1 cellular context compared by ENCODE assay signal in genomic region chr1:17438176-17438976, GRCh38.
TF ChIP-seq lines count a peak whose summit lies in the region.

No MANE protein-coding gene starts in this region.

TF ChIP-seq in HEK293, 187 proteins besides CTCF, POLR2A, EP300 and RAD21 (continued from another document and continues in another):
- peak; percentile 31; the same call in 1 of the 2 replicates for TF ChIP-seq ZBTB11 (tag by site-specific recombination; conservative IDR thresholded peaks at IDR 0.05; ENCODE audit: low read depth)
- peak; percentile 90 for TF ChIP-seq KLF8 (tag by site-specific recombination; IDR thresholded peaks at IDR 0.05)
- no peak for TF ChIP-seq ZNF529 (tag by site-specific recombination; IDR thresholded peaks at IDR 0.05; ENCODE audit: insufficient replicate concordance)
- TF ChIP-seq BCL11A (tag by site-specific recombination; IDR thresholded peaks at IDR 0.05; ENCODE audit: low read depth): no peak
- peak; percentile 32; the same call in 1 of the 2 replicates for TF ChIP-seq KLF10 (tag by site-specific recombination; IDR thresholded peaks at IDR 0.05)
- peak; percentile 55 for TF ChIP-seq ZXDB (tag by site-specific recombination; IDR thresholded peaks at IDR 0.05)
- TF ChIP-seq ZNF19 (tag by site-specific recombination; IDR thresholded peaks at IDR 0.05; ENCODE audit: low read depth): no peak
- no peak for TF ChIP-seq ZBTB21 (tag by site-specific recombination; IDR thresholded peaks at IDR 0.05)
- TF ChIP-seq ZBTB8A (tag by site-specific recombination; IDR thresholded peaks at IDR 0.05): peak; percentile 76
- no peak for TF ChIP-seq ZNF449 (tag by site-specific recombination; IDR thresholded peaks at IDR 0.05)
- TF ChIP-seq ZNF76 (tag by site-specific recombination; IDR thresholded peaks at IDR 0.05; ENCODE audit: borderline replicate concordance, low read depth): peak; percentile 22; the same call in 1 of the 2 replicates
- TF ChIP-seq ZSCAN16 (tag by site-specific recombination; IDR thresholded peaks at IDR 0.05): no peak
- peak; percentile 74; the same call in 1 of the 2 replicates for TF ChIP-seq ZBTB10 (tag by site-specific recombination; IDR thresholded peaks at IDR 0.05)
- TF ChIP-seq ZFP41 (tag by site-specific recombination; IDR thresholded peaks at IDR 0.05; ENCODE audit: borderline replicate concordance): no peak
- TF ChIP-seq KLF9 (tag by site-specific recombination; IDR thresholded peaks at IDR 0.05; ENCODE audit: low read depth): peak; percentile 68
- TF ChIP-seq KLF17 (tag by site-specific recombination; IDR thresholded peaks at IDR 0.05): peak; percentile 67; the same call in 1 of the 2 replicates
- no peak for TF ChIP-seq ZNF354C (tag by site-specific recombination; IDR thresholded peaks at IDR 0.05; ENCODE audit: borderline replicate concordance, low read depth)
- peak; percentile 100 for TF ChIP-seq ZNF398 (tag by site-specific recombination; IDR thresholded peaks at IDR 0.05)
- no peak for TF ChIP-seq ZNF664 (tag by site-specific recombination; IDR thresholded peaks at IDR 0.05)
- no peak for TF ChIP-seq SALL2 (tag by site-specific recombination; IDR thresholded peaks at IDR 0.05; ENCODE audit: borderline replicate concordance)
- TF ChIP-seq ZNF555 (tag by site-specific recombination; conservative IDR thresholded peaks at IDR 0.05): no peak
- no peak for TF ChIP-seq ZNF37A (tag by site-specific recombination; IDR thresholded peaks at IDR 0.05)
- no peak for TF ChIP-seq ZNF610 (tag by site-specific recombination; IDR thresholded peaks at IDR 0.05; ENCODE audit: borderline replicate concordance)
- no peak for TF ChIP-seq ZNF2 (tag by site-specific recombination; IDR thresholded peaks at IDR 0.05)
- TF ChIP-seq SP7 (tag by site-specific recombination; IDR thresholded peaks at IDR 0.05): peak; percentile 41
- no peak for TF ChIP-seq ZNF488 (tag by site-specific recombination; IDR thresholded peaks at IDR 0.05)
- peak; percentile 79 for TF ChIP-seq PATZ1 (tag by site-specific recombination; IDR thresholded peaks at IDR 0.05)
- peak; percentile 12; the same call in 1 of the 2 replicates for TF ChIP-seq WT1 (tag by site-specific recombination; IDR thresholded peaks at IDR 0.05)
- TF ChIP-seq ZNF341 (tag by site-specific recombination; IDR thresholded peaks at IDR 0.05; ENCODE audit: low read depth): peak; percentile 94
- no peak for TF ChIP-seq ZNF747 (tag by site-specific recombination; IDR thresholded peaks at IDR 0.05)
- TF ChIP-seq SCRT2 (tag by site-specific recombination; IDR thresholded peaks at IDR 0.05): no peak
- TF ChIP-seq SP2 (tag by site-specific recombination; IDR thresholded peaks at IDR 0.05): peak; percentile 78
- no peak for TF ChIP-seq ZNF394 (tag by site-specific recombination; IDR thresholded peaks at IDR 0.05; ENCODE audit: borderline replicate concordance)
- peak; percentile 28; the same call in 1 of the 2 replicates for TF ChIP-seq ZIC2 (tag by site-specific recombination; IDR thresholded peaks at IDR 0.05)
- no peak for TF ChIP-seq ZNF146 (tag by site-specific recombination; IDR thresholded peaks at IDR 0.05)
- TF ChIP-seq ZNF248 (tag by site-specific recombination; IDR thresholded peaks at IDR 0.05): no peak
- no peak for TF ChIP-seq ZNF518A (tag by site-specific recombination; conservative IDR thresholded peaks at IDR 0.05; ENCODE audit: low read depth)
- no peak for TF ChIP-seq ZNF302 (tag by site-specific recombination; IDR thresholded peaks at IDR 0.05; ENCODE audit: low read depth)
- peak; percentile 24; the same call in 1 of the 2 replicates for TF ChIP-seq ZNF639 (tag by site-specific recombination; IDR thresholded peaks at IDR 0.05)
- 0 out of 2 replicates have a peak, but pooled peaks have one; percentile 14 for TF ChIP-seq ZBTB48 (tag by site-specific recombination; IDR thresholded peaks at IDR 0.05)
- no peak for TF ChIP-seq ZNF843 (tag by site-specific recombination; IDR thresholded peaks at IDR 0.05)
- TF ChIP-seq ZNF423 (tag by site-specific recombination; IDR thresholded peaks at IDR 0.05): 0 out of 2 replicates have a peak, but pooled peaks have one; percentile 30
